8 cellular contexts compared by ENCODE assay signal in the genomic region with DNA sequence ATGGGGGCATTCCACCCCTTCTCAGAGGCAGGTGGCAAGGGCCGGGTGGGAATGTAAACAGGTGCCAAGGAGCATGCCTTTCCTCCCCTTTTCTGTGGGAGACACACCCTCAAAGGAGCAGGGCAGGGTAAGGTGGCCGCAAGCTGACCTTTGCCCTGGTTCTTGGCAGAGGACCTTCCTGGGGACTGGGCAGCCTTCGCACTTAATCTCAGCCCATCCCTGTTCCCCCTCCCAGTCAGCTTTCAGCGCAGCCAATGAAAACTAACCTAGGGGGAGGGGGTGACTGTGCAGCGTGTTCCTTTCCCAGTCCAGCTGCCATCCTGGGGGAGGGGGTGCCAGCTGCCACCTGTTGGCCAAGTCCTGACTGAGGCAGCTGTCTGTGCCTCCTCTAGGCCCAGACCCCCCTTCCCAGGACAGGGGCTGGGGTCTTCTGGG. TPM values are rescaled to one million over a fixed set of nuclear protein-coding genes. Genes with fewer than 3 reads are reported as not detected.
DNase-seq lines count a peak whose midpoint lies in the region; ATAC-seq and TF ChIP-seq lines count a peak whose summit lies in the region.

No MANE protein-coding gene starts in this region.

- H3K4me1 Mint-ChIP-seq in T-helper 2 cell treated with Interferon-gamma antibody and Interleukin-4, amounts not matched to agents 5 μg/mL and 100 μg/mL, for 36 hours (ENCODE audit: low read depth), result peaks cover 15% of the 10 kb centered on the region

- no peak for ATAC-seq in HG03025 (IDR thresholded peaks at IDR 0.05; ENCODE audit: low FRiP score, unreplicated experiment)

- no peak for DNase-seq in T-helper 2 cell treated with Interferon-gamma antibody and Interleukin-4, amounts not matched to agents 5 μg/mL and 100 μg/mL, for 36 hours (ENCODE audit: low spot score)
- DNase-seq in T-helper 2 cell (no peak), SHP77 treated with DMSO at 0.1 percent for 48 hours (lab: John Stamatoyannopoulos, UW) (peak; percentile 76), fibroblast of villous mesenchyme (ENCODE audit: low read depth) (peak; percentile 20), retinal pigment epithelial cell (ENCODE audit: low read depth) (peak; percentile 36), GM19240 (ENCODE audit: insufficient read length, low spot score) (no peak)
- no peak for DNase-seq in stimulated activated naive CD4-positive, alpha-beta T cell (lab: John Stamatoyannopoulos, UW)

- H3K36me3 Mint-ChIP-seq in T-helper 2 cell treated with Interferon-gamma antibody and Interleukin-4, amounts not matched to agents 5 μg/mL and 100 μg/mL, for 36 hours (ENCODE audit: low read depth), result peaks cover 13% of the 10 kb centered on the region

- TF ChIP-seq CTCF in fibroblast of villous mesenchyme (IDR thresholded peaks at IDR 0.05; ENCODE audit: insufficient read depth, low read depth, low read length) (no peak), retinal pigment epithelial cell (conservative IDR thresholded peaks at IDR 0.05; ENCODE audit: low read depth, low read length) (no peak)

- H3K27me3 Mint-ChIP-seq in T-helper 2 cell treated with Interferon-gamma antibody and Interleukin-4, amounts not matched to agents 5 μg/mL and 100 μg/mL, for 36 hours (ENCODE audit: low read depth), result no peaks in the 10 kb centered on the region

- H3K27ac Mint-ChIP-seq in T-helper 2 cell treated with Interferon-gamma antibody and Interleukin-4, amounts not matched to agents 5 μg/mL and 100 μg/mL, for 36 hours, result peak overlapping the region; percentile 15

- peak overlapping the region; percentile 92 for H3K4me3 ChIP-seq in fibroblast of villous mesenchyme (ENCODE audit: low read depth, low read length)
- peak overlapping the region; percentile 94 for H3K4me3 ChIP-seq in retinal pigment epithelial cell (ENCODE audit: low read length)

- H3K9me3 Mint-ChIP-seq in T-helper 2 cell treated with Interferon-gamma antibody and Interleukin-4, amounts not matched to agents 5 μg/mL and 100 μg/mL, for 36 hours, result no peaks in the 10 kb centered on the region

- peak overlapping the region; percentile 89 for H3K4me3 Mint-ChIP-seq in T-helper 2 cell treated with Interferon-gamma antibody and Interleukin-4, amounts not matched to agents 5 μg/mL and 100 μg/mL, for 36 hours

RNA-seq across cellular contexts. Expression of a gene that starts 2.8 kb away (rescaled TPM):
- total RNA-seq in fibroblast of villous mesenchyme, result 37.7 and 64.8 TPM in 2 replicates

RNA-seq across cellular contexts. Expression of a gene that starts 18.0 kb away (rescaled TPM):
- 2.2 and 7.4 TPM in 2 replicates for total RNA-seq in fibroblast of villous mesenchyme

RNA-seq across cellular contexts. Expression of a gene that starts 20.6 kb away (rescaled TPM):
- 6.1 and 8.2 TPM in 2 replicates for total RNA-seq in fibroblast of villous mesenchyme

RNA-seq across cellular contexts. Expression of a gene that starts 26.8 kb away (rescaled TPM):
- 336 and 532 TPM in 2 replicates for total RNA-seq in fibroblast of villous mesenchyme

RNA-seq across cellular contexts. Expression of a gene that starts 29.0 kb away (rescaled TPM):
- 148 and 185 TPM in 2 replicates for total RNA-seq in fibroblast of villous mesenchyme

Comparison
In these comparisons a context has a peak if more than half of its experiments do, and no peak if none do; other contexts are left out.
1. DNase-seq: peak in SHP77 treated with DMSO at 0.1 percent for 48 hours (single experiment), fibroblast of villous mesenchyme (single experiment) and retinal pigment epithelial cell (single experiment); none in T-helper 2 cell treated with Interferon-gamma antibody and Interleukin-4, amounts not matched to agents 5 μg/mL and 100 μg/mL, for 36 hours (single experiment), T-helper 2 cell (0 of 5), stimulated activated naive CD4-positive, alpha-beta T cell (0 of 6) and GM19240 (single experiment).